In the genomic region with DNA sequence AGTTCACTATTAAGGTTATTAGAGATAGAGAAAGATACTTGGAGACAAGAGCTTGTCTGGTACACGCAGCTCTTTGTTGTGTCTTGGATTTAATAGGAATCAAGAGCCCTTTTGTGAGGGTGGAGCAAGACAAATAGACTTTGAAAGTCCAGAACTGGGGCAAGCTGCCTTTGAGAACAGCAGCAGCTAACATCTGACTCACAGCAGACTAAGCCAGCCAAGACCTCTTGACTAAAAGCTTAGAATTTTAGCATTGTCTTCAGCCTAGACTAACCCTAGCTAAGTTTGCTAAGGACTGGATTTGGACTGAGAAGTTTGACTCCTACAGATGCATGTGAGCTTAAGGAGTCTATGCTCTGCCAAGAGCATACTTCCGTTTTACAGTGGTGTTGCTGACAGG, we compare ENCODE assay signal across 17 cellular contexts.
"Had no signal": no experiment of that assay in that cellular context is flagged by ENCODE, and none has a peak within 500 bp of the region (broad histone marks: within the 10 kb centered on the region; RNA-seq: fewer than 3 reads in every experiment).

No MANE protein-coding gene starts in this region.

- FAIRE-seq: colon, urothelium cell line had no signal

- H3K79me2 ChIP-seq: parathyroid adenoma had no signal

- H3K4me1 ChIP-seq: lower lobe of right lung, parathyroid adenoma, stomach had no signal

- H3K4me3 ChIP-seq: lower lobe of right lung, skin epidermis, stomach, thyroid gland had no signal

- H3K27ac ChIP-seq: lower lobe of right lung, parathyroid adenoma, skin epidermis, stomach, thyroid gland had no signal

- DNase-seq: activated CD4-positive, alpha-beta T cell treated with anti-CD3 and anti-CD28 coated beads for 1 hour; activated CD4-positive, alpha-beta T cell treated with anti-CD3 and anti-CD28 coated beads, Interleukin-2, amount 50 U/mL, for 48 hours; activated CD8-positive, alpha-beta memory T cell treated with anti-CD3 and anti-CD28 coated beads, Interleukin-2, amount 50 U/mL, for 4 hours; activated naive CD4-positive, alpha-beta T cell; activated T-cell treated with anti-CD3 and anti-CD28 coated beads, Interleukin-2, amount 50 U/mL, for 72 hours; aorta; lower lobe of right lung; naive B cell; retina; stimulated activated CD4-positive, alpha-beta T cell treated with anti-CD3 and anti-CD28 coated beads, Interleukin-4, amount 100 ng/mL, for 4 hours; stomach; T-helper 9 cell; thyroid gland had no signal

- H3K4me3 Mint-ChIP-seq: activated T-cell treated with anti-CD3 and anti-CD28 coated beads, Interleukin-2, amount 50 U/mL, for 72 hours; naive B cell had no signal

- H3K36me3 ChIP-seq: lower lobe of right lung, stomach, thyroid gland had no signal

- H2AFZ ChIP-seq: parathyroid adenoma had no signal

- H3K27ac Mint-ChIP-seq: activated T-cell treated with anti-CD3 and anti-CD28 coated beads, Interleukin-2, amount 50 U/mL, for 72 hours; naive B cell had no signal

- H3K36me3 Mint-ChIP-seq: naive B cell had no signal

- H3K9ac ChIP-seq: parathyroid adenoma had no signal

- H3K9me3 ChIP-seq: lower lobe of right lung, stomach, thyroid gland had no signal

- H3K27me3 ChIP-seq: thyroid gland had no signal

- ATAC-seq: activated T-cell treated with anti-CD3 and anti-CD28 coated beads, Interleukin-2, amount 50 U/mL, for 72 hours; lower lobe of right lung had no signal

- H3K9me3 Mint-ChIP-seq: activated T-cell treated with anti-CD3 and anti-CD28 coated beads, Interleukin-2, amount 50 U/mL, for 72 hours had no signal

- H3K4me1 Mint-ChIP-seq: naive B cell had no signal
